Comparison of ENCODE assay signal across 16 cellular contexts in genomic region chr1:109541102-109541501, GRCh38. TPM values are rescaled to one million over a fixed set of nuclear protein-coding genes. Genes with fewer than 3 reads are reported as not detected.
DNase-seq lines count a peak whose midpoint lies in the region; ATAC-seq and TF ChIP-seq lines count a peak whose summit lies in the region.
"Had no signal": no experiment of that assay in that cellular context is flagged by ENCODE, and none has a peak within 500 bp of the region (broad histone marks: within the 10 kb centered on the region; RNA-seq: fewer than 3 reads in every experiment).

No MANE protein-coding gene starts in this region.

- H3K9me3 Mint-ChIP-seq in brain = peaks cover 0 to 3% (median 0%) of the 10 kb centered on the region in 5 experiments
- H3K9me3 Mint-ChIP-seq: CD4-positive, CD25-positive, alpha-beta regulatory T cell; CD8-positive, alpha-beta memory T cell; H9 had no signal

- H3K4me3 Mint-ChIP-seq in brain (peak overlapping the region in 4 of 5 experiments; percentile 45 to 84 (median 72)), T-helper 17 cell (no peak overlapping the region)
- H3K4me3 Mint-ChIP-seq: CD4-positive, CD25-positive, alpha-beta regulatory T cell; CD8-positive, alpha-beta memory T cell; H9 had no signal

- H3K4me1 Mint-ChIP-seq in brain (peaks cover 45% of the 10 kb centered on the region), T-helper 17 cell (no peaks in the 10 kb centered on the region)

- no peak overlapping the region for H3K9ac ChIP-seq in BLaER1 treated with 17β-estradiol and CSF1 and Interleukin-3, amounts not matched to agents 10 nM and 100 nM
- H3K9ac ChIP-seq: KMS-11 had no signal

- no peak overlapping the region for H3K27ac ChIP-seq in BLaER1 treated with 17β-estradiol and CSF1 and Interleukin-3, amounts not matched to agents 10 nM and 100 nM
- H3K27ac ChIP-seq: KMS-11 had no signal

- ATAC-seq in GM21723 (IDR thresholded peaks at IDR 0.05; ENCODE audit: unreplicated experiment) = no peak
- no peak for ATAC-seq in T-helper 17 cell

- H3K36me3 ChIP-seq in BLaER1 treated with 17β-estradiol and CSF1 and Interleukin-3, amounts not matched to agents 10 nM and 100 nM = no peaks in the 10 kb centered on the region

- peak overlapping the region in 9 of 11 experiments; percentile 0 to 60 (median 33); a peak in 14 of 22 replicates for H3K4me2 ChIP-seq in BLaER1 treated with 17β-estradiol and CSF1 and Interleukin-3, amounts not matched to agents 10 nM and 100 nM
- H3K4me2 ChIP-seq: KMS-11 had no signal

- H3K9me3 ChIP-seq in BLaER1 treated with 17β-estradiol and CSF1 and Interleukin-3, amounts not matched to agents 10 nM and 100 nM (replicated peaks in 1 of 11) = no peaks in the 10 kb centered on the region
- no peaks in the 10 kb centered on the region for H3K9me3 ChIP-seq in T-helper 17 cell (ENCODE audit: control insufficient read depth, low read length, poor library complexity, severe bottlenecking)

- H3K27me3 Mint-ChIP-seq in brain (peaks cover 19% of the 10 kb centered on the region), T-helper 17 cell (no peaks in the 10 kb centered on the region)
- H3K27me3 Mint-ChIP-seq: CD4-positive, CD25-positive, alpha-beta regulatory T cell had no signal

- DNase-seq in Ammon's horn (ENCODE audit: low spot score) = peak; percentile 33
- peak; percentile 4 for DNase-seq in midbrain (lab: John Stamatoyannopoulos, UW)
- no peak for DNase-seq in SIG-M5 (lab: John Stamatoyannopoulos, UW)
- no peak for DNase-seq in T-helper 17 cell
- no peak for DNase-seq in NCI-H526 treated with DMSO at 0.1 percent for 48 hours (lab: John Stamatoyannopoulos, UW)
- DNase-seq: AML-193; CD4-positive, CD25-positive, alpha-beta regulatory T cell; CD8-positive, alpha-beta memory T cell; COR-L47; GOT3; H9 had no signal

- no peaks in the 10 kb centered on the region; a peak in 1 of 22 replicates for H3K27me3 ChIP-seq in BLaER1 treated with 17β-estradiol and CSF1 and Interleukin-3, amounts not matched to agents 10 nM and 100 nM

- H3K27ac Mint-ChIP-seq in brain = no peak overlapping the region
- H3K27ac Mint-ChIP-seq in T-helper 17 cell = no peak overlapping the region
- H3K27ac Mint-ChIP-seq: CD4-positive, CD25-positive, alpha-beta regulatory T cell had no signal

- no peaks in the 10 kb centered on the region; a peak in 1 of 22 replicates for H4K20me1 ChIP-seq in BLaER1 treated with 17β-estradiol and CSF1 and Interleukin-3, amounts not matched to agents 10 nM and 100 nM

- no peak overlapping the region for H3K4me3 ChIP-seq in BLaER1 treated with 17β-estradiol and CSF1 and Interleukin-3, amounts not matched to agents 10 nM and 100 nM

- peaks cover 0 to 17% (median 11%) of the 10 kb centered on the region in 10 experiments; a peak in 12 of 20 replicates for H3K4me1 ChIP-seq in BLaER1 treated with 17β-estradiol and CSF1 and Interleukin-3, amounts not matched to agents 10 nM and 100 nM

- TF ChIP-seq CTCF in brain (conservative IDR thresholded peaks at IDR 0.05) = no peak

- H3K36me3 Mint-ChIP-seq in brain = no peaks in the 10 kb centered on the region
- H3K36me3 Mint-ChIP-seq in T-helper 17 cell (ENCODE audit: low read depth) = peaks cover 2% of the 10 kb centered on the region
- H3K36me3 Mint-ChIP-seq: CD4-positive, CD25-positive, alpha-beta regulatory T cell; CD8-positive, alpha-beta memory T cell had no signal

RNA-seq across cellular contexts. Expression of gene GPR61, which starts 1.4 kb away (rescaled TPM):
- 1.6 TPM for polyA plus RNA-seq in brain (ENCODE audit: insufficient read depth, low read depth, low replicate concordance)
- total RNA-seq in T-helper 17 cell = under 1 TPM; 0.20 to 0.65 TPM
- total RNA-seq: HT-29 had no signal
- polyA plus RNA-seq: CD8-positive, alpha-beta memory T cell had no signal

RNA-seq across cellular contexts. Expression of gene GNAI3, which starts 7.3 kb away (rescaled TPM):
- 5.6 TPM for polyA plus RNA-seq in brain (ENCODE audit: insufficient read depth, low read depth, low replicate concordance)
- 1 to 10 TPM; 7.8 to 8.8 TPM for total RNA-seq in T-helper 17 cell

RNA-seq across cellular contexts. Expression of gene AMIGO1, which starts 31.6 kb away (rescaled TPM):
- polyA plus RNA-seq in brain (ENCODE audit: insufficient read depth, low read depth, low replicate concordance) = 19.2 TPM
- total RNA-seq in T-helper 17 cell = 1 to 10 TPM; 6.2 to 8.0 TPM

RNA-seq across cellular contexts. Expression of gene CYB561D1, which starts 47.2 kb away (rescaled TPM):
- polyA plus RNA-seq in brain (ENCODE audit: insufficient read depth, low read depth, low replicate concordance) = 7.5 TPM
- total RNA-seq in T-helper 17 cell = 10 to 100 TPM; 21.0 to 23.5 TPM

RNA-seq across cellular contexts. Expression of gene ATXN7L2, which starts 57.4 kb away (rescaled TPM):
- 9.2 TPM for polyA plus RNA-seq in brain (ENCODE audit: insufficient read depth, low read depth, low replicate concordance)
- total RNA-seq in T-helper 17 cell = 10 to 100 TPM; 14.3 to 16.0 TPM

Comparison
In these comparisons a context has a peak if more than half of its experiments do, and no peak if none do; other contexts are left out.
1. DNase-seq: peak in Ammon's horn (single experiment) and midbrain (single experiment); none in SIG-M5 (single experiment), T-helper 17 cell (0 of 3) and NCI-H526 treated with DMSO at 0.1 percent for 48 hours (single experiment).